In the genomic region with DNA sequence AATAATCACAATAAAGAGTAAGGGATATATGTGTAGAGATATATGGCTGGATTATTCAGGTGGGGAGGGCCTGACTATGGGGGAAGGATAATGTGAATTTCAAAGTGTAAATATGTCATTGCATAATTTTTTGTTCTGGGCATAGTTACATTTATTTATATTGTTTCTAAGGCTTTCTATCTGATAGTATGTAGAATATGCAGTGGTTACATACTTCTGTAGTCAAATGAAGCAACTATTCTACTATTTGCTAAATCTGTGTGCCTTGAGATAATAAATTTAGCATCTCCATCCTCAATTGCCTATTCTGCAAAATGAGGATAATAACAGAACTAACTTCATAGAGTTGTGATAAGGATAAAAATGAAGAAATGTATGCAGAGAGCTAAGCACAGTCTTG, we compare ENCODE assay signal across 30 cellular contexts.
"Had no signal": no experiment of that assay in that cellular context is flagged by ENCODE, and none has a peak within 500 bp of the region (broad histone marks: within the 10 kb centered on the region; RNA-seq: fewer than 3 reads in every experiment).

No MANE protein-coding gene starts in this region.

- H3K4me3 Mint-ChIP-seq: activated B cell treated with CpG ODN at 0.5 μM for 24 hours; activated CD8-positive, alpha-beta T cell treated with anti-CD3 and anti-CD28 coated beads for 36 hours; activated naive CD8-positive, alpha-beta T cell; activated T-cell treated with anti-CD3 and anti-CD28 coated beads, Interleukin-2, amount 50 U/mL, for 4 hours; activated T-helper 17 cell treated with anti-CD3 and anti-CD28 coated beads, Interleukin-2, amount 50 U/mL, for 72 hours; effector memory CD8-positive, alpha-beta T cell; T-helper 17 cell; T-helper 2 cell treated with Interferon-gamma antibody and Interleukin-4, amounts not matched to agents 5 μg/mL and 100 μg/mL, for 36 hours had no signal

- H3K27ac ChIP-seq: adrenal gland, body of pancreas, esophagus muscularis mucosa, WERI-Rb-1 had no signal

- H3K36me3 ChIP-seq: adrenal gland, esophagus muscularis mucosa, WERI-Rb-1 had no signal

- ATAC-seq: activated CD4-positive, CD25-positive, alpha-beta regulatory T cell treated with anti-CD3 and anti-CD28 coated beads, Interleukin-2, amount 50 U/mL, for 24 hours; activated CD8-positive, alpha-beta T cell treated with anti-CD3 and anti-CD28 coated beads for 36 hours; activated T-cell treated with anti-CD3 and anti-CD28 coated beads, Interleukin-2, amount 50 U/mL, for 4 hours; activated T-helper 17 cell treated with anti-CD3 and anti-CD28 coated beads, Interleukin-2, amount 50 U/mL, for 72 hours; body of pancreas; effector memory CD8-positive, alpha-beta T cell; T-helper 17 cell had no signal

- H3K27me3 ChIP-seq: adrenal gland, body of pancreas, esophagus muscularis mucosa had no signal

- H3K4me1 Mint-ChIP-seq: activated B cell treated with CpG ODN at 0.5 μM for 24 hours; activated T-helper 17 cell treated with anti-CD3 and anti-CD28 coated beads, Interleukin-2, amount 50 U/mL, for 72 hours; T-helper 17 cell had no signal

- H3K27me3 Mint-ChIP-seq: activated B cell treated with CpG ODN at 0.5 μM for 24 hours; activated CD8-positive, alpha-beta T cell treated with anti-CD3 and anti-CD28 coated beads for 36 hours; activated naive CD8-positive, alpha-beta T cell; activated T-helper 17 cell treated with anti-CD3 and anti-CD28 coated beads, Interleukin-2, amount 50 U/mL, for 72 hours; effector memory CD8-positive, alpha-beta T cell; T-helper 17 cell had no signal

- H3K4me1 ChIP-seq: adrenal gland, body of pancreas, esophagus muscularis mucosa had no signal

- DNase-seq: activated B cell treated with CpG ODN at 0.5 μM for 24 hours; activated CD4-positive, alpha-beta T cell treated with anti-CD3 and anti-CD28 coated beads for 48 hours; activated CD4-positive, alpha-beta T cell treated with anti-CD3 and anti-CD28 coated beads, Interleukin-2, amount 50 U/mL, for 1 hour; activated CD4-positive, alpha-beta T cell treated with anti-CD3 and anti-CD28 coated beads, Interleukin-2, amount 50 U/mL, for 48 hours; activated CD8-positive, alpha-beta memory T cell treated with anti-CD3 and anti-CD28 coated beads for 24 hours; activated CD8-positive, alpha-beta T cell treated with anti-CD3 and anti-CD28 coated beads for 36 hours; activated effector memory CD4-positive, alpha-beta T cell treated with Interleukin-2 at 50 U/mL for 16 hours; activated gamma-delta T cell treated with Interleukin-2 at 50 U/mL for 16 hours; activated naive CD4-positive, alpha-beta T cell treated with anti-CD3 and anti-CD28 coated beads, Interleukin-2, amount 50 U/mL, for 16 hours; activated naive CD4-positive, alpha-beta T cell treated with Interleukin-2 at 50 U/mL for 16 hours; activated T-cell treated with anti-CD3 and anti-CD28 coated beads, Interleukin-2, amount 50 U/mL, for 4 hours; adrenal gland; amygdala; aorta; body of pancreas; cortex of kidney; dermis blood vessel endothelial cell; effector CD4-positive, alpha-beta T cell; effector memory CD8-positive, alpha-beta T cell; erythroblast; foreskin fibroblast; T-helper 1 cell; T-helper 17 cell; T1000; WERI-Rb-1 had no signal

- H3K9me3 ChIP-seq: adrenal gland, body of pancreas, esophagus muscularis mucosa had no signal

- H3K27ac Mint-ChIP-seq: activated B cell treated with CpG ODN at 0.5 μM for 24 hours; activated CD8-positive, alpha-beta T cell treated with anti-CD3 and anti-CD28 coated beads for 36 hours; activated naive CD8-positive, alpha-beta T cell; activated T-helper 17 cell treated with anti-CD3 and anti-CD28 coated beads, Interleukin-2, amount 50 U/mL, for 72 hours; effector memory CD8-positive, alpha-beta T cell; T-helper 17 cell; T-helper 2 cell treated with Interferon-gamma antibody and Interleukin-4, amounts not matched to agents 5 μg/mL and 100 μg/mL, for 36 hours had no signal

- H3K4me3 ChIP-seq: adrenal gland, body of pancreas, esophagus muscularis mucosa had no signal
